Comparison of ENCODE assay signal across 8 cellular contexts in the genomic region with DNA sequence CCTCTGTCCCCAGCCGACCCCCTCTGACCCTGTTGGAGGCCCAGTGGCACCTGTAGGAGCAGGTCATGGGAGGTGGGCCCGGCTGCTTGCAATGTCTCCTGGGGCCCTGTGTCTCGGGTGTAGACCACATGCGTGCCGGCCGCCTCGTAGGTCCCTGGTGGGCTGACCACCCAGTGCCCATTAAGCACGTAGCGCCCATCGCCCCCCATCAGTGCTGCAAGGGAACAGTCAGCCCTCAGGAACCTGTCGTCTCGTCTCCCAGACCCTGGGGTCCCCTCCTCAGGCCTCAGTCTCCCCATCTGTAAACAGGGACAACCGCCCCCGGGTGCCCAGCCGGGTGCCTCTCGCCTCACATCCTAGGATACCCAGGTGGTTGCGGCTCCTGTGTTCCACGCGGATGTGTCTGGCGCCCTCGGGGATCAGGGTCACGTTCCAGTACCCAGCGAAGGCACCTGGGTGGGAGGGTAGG. TPM values are rescaled to one million over a fixed set of nuclear protein-coding genes. Genes with fewer than 3 reads are reported as not detected.
DNase-seq lines count a peak whose midpoint lies in the region; ATAC-seq and TF ChIP-seq lines count a peak whose summit lies in the region.
"Had no signal": no experiment of that assay in that cellular context is flagged by ENCODE, and none has a peak within 500 bp of the region (broad histone marks: within the 10 kb centered on the region; RNA-seq: fewer than 3 reads in every experiment).

No MANE protein-coding gene starts in this region.

- no peak overlapping the region for H3K4me3 Mint-ChIP-seq in glutamatergic neuron (ENCODE audit: unreplicated experiment)
- H3K4me3 Mint-ChIP-seq in stimulated activated naive CD8-positive, alpha-beta T cell treated with anti-CD3 and anti-CD28 coated beads, Interleukin-15, amount 100 ng/mL, for 72 hours = no peak overlapping the region

- ATAC-seq in stimulated activated naive CD8-positive, alpha-beta T cell treated with anti-CD3 and anti-CD28 coated beads, Interleukin-15, amount 100 ng/mL, for 72 hours = no peak

- H3K4me1 ChIP-seq in tibial artery = peaks cover 0 to 38% (median 18%) of the 10 kb centered on the region in 4 donors

- H3K36me3 ChIP-seq in tibial artery = no peaks in the 10 kb centered on the region

- H3K9me3 Mint-ChIP-seq in glutamatergic neuron (ENCODE audit: unreplicated experiment) = peaks cover 15% of the 10 kb centered on the region
- H3K9me3 Mint-ChIP-seq in stimulated activated naive CD8-positive, alpha-beta T cell treated with anti-CD3 and anti-CD28 coated beads, Interleukin-15, amount 100 ng/mL, for 72 hours = no peaks in the 10 kb centered on the region
- H3K9me3 Mint-ChIP-seq: activated naive CD4-positive, alpha-beta T cell treated with anti-CD3 and anti-CD28 coated beads for 36 hours had no signal

- no peaks in the 10 kb centered on the region for H3K4me1 Mint-ChIP-seq in glutamatergic neuron (ENCODE audit: low read depth, unreplicated experiment)
- H3K4me1 Mint-ChIP-seq in stimulated activated naive CD8-positive, alpha-beta T cell treated with anti-CD3 and anti-CD28 coated beads, Interleukin-15, amount 100 ng/mL, for 72 hours = peaks cover 51% of the 10 kb centered on the region

- peak overlapping the region; percentile 76 to 77 for H3K27ac ChIP-seq in tibial artery

- H3K4me3 ChIP-seq in tibial artery = peak overlapping the region in 1 of 2 donors; percentile 49

- peaks cover 0 to 57% of the 10 kb centered on the region in 2 donors for H3K27me3 ChIP-seq in tibial artery

- H3K9me3 ChIP-seq in tibial artery = peaks cover 0 to 8% (median 0%) of the 10 kb centered on the region in 3 donors

- peak; percentile 10 for DNase-seq in activated naive CD4-positive, alpha-beta T cell treated with anti-CD3 and anti-CD28 coated beads, Interleukin-2, amount 50 U/mL, for 16 hours
- DNase-seq in activated naive CD4-positive, alpha-beta T cell (lab: John Stamatoyannopoulos, UW) = no peak
- DNase-seq in glutamatergic neuron (no peak), tibial artery (no peak), HPDE6-E6E7 (ENCODE audit: extremely low spot score) (no peak)
- no peak for DNase-seq in stimulated activated naive CD8-positive, alpha-beta T cell treated with anti-CD3 and anti-CD28 coated beads, Interleukin-15, amount 100 ng/mL, for 72 hours

- TF ChIP-seq CTCF in glutamatergic neuron (IDR thresholded peaks at IDR 0.05; ENCODE audit: partially characterized antibody, unreplicated experiment) (no peak), tibial artery (IDR thresholded peaks at IDR 0.05) (no peak)

- H3K27me3 Mint-ChIP-seq in glutamatergic neuron (ENCODE audit: unreplicated experiment) = peaks cover 17% of the 10 kb centered on the region
- peaks cover 63% of the 10 kb centered on the region for H3K27me3 Mint-ChIP-seq in stimulated activated naive CD8-positive, alpha-beta T cell treated with anti-CD3 and anti-CD28 coated beads, Interleukin-15, amount 100 ng/mL, for 72 hours

- H3K36me3 Mint-ChIP-seq in glutamatergic neuron (ENCODE audit: unreplicated experiment) = no peaks in the 10 kb centered on the region

- peak overlapping the region; percentile 97 for H3K27ac Mint-ChIP-seq in glutamatergic neuron (ENCODE audit: unreplicated experiment)
- H3K27ac Mint-ChIP-seq in stimulated activated naive CD8-positive, alpha-beta T cell treated with anti-CD3 and anti-CD28 coated beads, Interleukin-15, amount 100 ng/mL, for 72 hours = no peak overlapping the region

- intact Hi-C loops in tibial artery (cut with DNase I; ENCODE audit: low total_unique reads) = no loop called here

RNA-seq across cellular contexts. Expression of gene ADAMTSL5, which starts 5.6 kb away (rescaled TPM):
- 0.83 TPM for total RNA-seq in glutamatergic neuron (ENCODE audit: unreplicated experiment)

RNA-seq across cellular contexts. Expression of gene REEP6, which starts 16.2 kb away (rescaled TPM):
- 21.5 TPM for total RNA-seq in glutamatergic neuron (ENCODE audit: unreplicated experiment)

RNA-seq across cellular contexts. Expression of gene PLK5, which starts 16.7 kb away (rescaled TPM):
- total RNA-seq in glutamatergic neuron (ENCODE audit: unreplicated experiment) = 0.69 TPM
- total RNA-seq: activated naive CD4-positive, alpha-beta T cell treated with anti-CD3 and anti-CD28 coated beads for 36 hours; T-helper 1 cell treated with Interleukin-12 subunit alpha and Interleukin-12 subunit beta and Interleukin-4 antibody, amounts not matched to agents 30 ng/mL and 1 ng/mL, for 36 hours had no signal

RNA-seq across cellular contexts. Expression of gene PCSK4, which starts 17.1 kb away (rescaled TPM):
- 21.2 TPM for total RNA-seq in glutamatergic neuron (ENCODE audit: unreplicated experiment)

RNA-seq across cellular contexts. Expression of gene C19orf25, which starts 28.2 kb away (rescaled TPM):
- total RNA-seq in glutamatergic neuron (ENCODE audit: unreplicated experiment) = 29.2 TPM
